10 cellular contexts compared by ENCODE assay signal in genomic region chr20:10074513-10074912, GRCh38. TPM values are rescaled to one million over a fixed set of nuclear protein-coding genes. Genes with fewer than 3 reads are reported as not detected.
DNase-seq lines count a peak whose midpoint lies in the region; ATAC-seq and TF ChIP-seq lines count a peak whose summit lies in the region.
"Had no signal": no experiment of that assay in that cellular context is flagged by ENCODE, and none has a peak within 500 bp of the region (broad histone marks: within the 10 kb centered on the region; RNA-seq: fewer than 3 reads in every experiment).

No MANE protein-coding gene starts in this region.

- H3K9me3 ChIP-seq in CD4-positive, alpha-beta T cell (ENCODE audit: control insufficient read depth, low read length), result no peaks in the 10 kb centered on the region

- H3K9me3 Mint-ChIP-seq in nephron progenitor cell, result no peaks in the 10 kb centered on the region
- H3K9me3 Mint-ChIP-seq in CD4-positive, alpha-beta T cell, result no peaks in the 10 kb centered on the region

- CTCF ChIA-PET in CD4-positive, alpha-beta T cell (lab: Charles Lee), result interaction anchor here (1.2 kb wide), 1 partner anchor 16 kb away, joined by 3 read pairs; no protein-coding TSS in a partner anchor

- no peak overlapping the region for H3K27ac Mint-ChIP-seq in nephron progenitor cell
- no peak overlapping the region for H3K27ac Mint-ChIP-seq in CD4-positive, alpha-beta T cell
- H3K27ac Mint-ChIP-seq: dendritic cell treated with granulocyte-macrophage colony-stimulating factor and Interleukin-4, amounts not matched to agents 40 ng/mL and 50 ng/mL, for 4 days had no signal

- peaks cover 7% of the 10 kb centered on the region for H3K27me3 Mint-ChIP-seq in nephron progenitor cell (ENCODE audit: low read depth, poor library complexity)
- H3K27me3 Mint-ChIP-seq in CD4-positive, alpha-beta T cell, result peaks cover 65% of the 10 kb centered on the region

- POLR2A ChIA-PET in CD4-positive, alpha-beta T cell (lab: Charles Lee), result no interaction called here

- no peak overlapping the region for H3K4me3 Mint-ChIP-seq in nephron progenitor cell
- H3K4me3 Mint-ChIP-seq in CD4-positive, alpha-beta T cell, result no peak overlapping the region
- H3K4me3 Mint-ChIP-seq: dendritic cell treated with granulocyte-macrophage colony-stimulating factor and Interleukin-4, amounts not matched to agents 40 ng/mL and 50 ng/mL, for 4 days had no signal

- no peaks in the 10 kb centered on the region for H3K36me3 Mint-ChIP-seq in nephron progenitor cell (ENCODE audit: low read depth)
- H3K36me3 Mint-ChIP-seq in CD4-positive, alpha-beta T cell (ENCODE audit: low read depth), result no peaks in the 10 kb centered on the region

- DNase-seq in GM03348 (ENCODE audit: low spot score), result peak; percentile 43
- peak; percentile 95 for DNase-seq in HS-5 (ENCODE audit: low read depth)
- DNase-seq in astrocyte of the hippocampus (ENCODE audit: low read depth, low spot score), result peak; percentile 76
- peak; percentile 75 for DNase-seq in non-pigmented ciliary epithelial cell (ENCODE audit: low read depth)
- no peak for DNase-seq in nephron progenitor cell
- DNase-seq in CD4-positive, alpha-beta T cell, result no peak
- DNase-seq in left lobe of liver (ENCODE audit: low spot score), result no peak

- H3K4me1 Mint-ChIP-seq in nephron progenitor cell, result peaks cover 7% of the 10 kb centered on the region
- no peaks in the 10 kb centered on the region for H3K4me1 Mint-ChIP-seq in CD4-positive, alpha-beta T cell (ENCODE audit: low read depth)

- H3K27ac ChIP-seq in CD4-positive, alpha-beta T cell (ENCODE audit: low read depth, low read length), result no peak overlapping the region
- H3K27ac ChIP-seq: parathyroid adenoma had no signal

- intact Hi-C loops in CD4-positive, alpha-beta T cell (cut with DNase I, micrococcal nuclease), result no loop called here

- no peak for TF ChIP-seq CTCF in nephron progenitor cell (IDR thresholded peaks at IDR 0.05)
- TF ChIP-seq CTCF in CD4-positive, alpha-beta T cell (IDR thresholded peaks at IDR 0.05), result no peak

- no peak for ATAC-seq in CD4-positive, alpha-beta T cell (ENCODE audit: poor library complexity)
- no peak for ATAC-seq in left lobe of liver
- ATAC-seq in HG03025 (IDR thresholded peaks at IDR 0.05; ENCODE audit: low FRiP score, unreplicated experiment), result no peak

- peaks cover 5% of the 10 kb centered on the region for H3K27me3 ChIP-seq in CD4-positive, alpha-beta T cell (ENCODE audit: control insufficient read depth, insufficient read depth, low read length)

RNA-seq across cellular contexts. Expression of gene ANKEF1, which starts 39.7 kb away (rescaled TPM):
- total RNA-seq in CD4-positive, alpha-beta T cell, result 1 to 10 TPM; 1.3 TPM
- 5.0 TPM for total RNA-seq in left lobe of liver

Comparison
In these comparisons a context has a peak if more than half of its experiments do, and no peak if none do; other contexts are left out.
1. DNase-seq: peak in GM03348 (single experiment), HS-5 (single experiment), astrocyte of the hippocampus (single experiment) and non-pigmented ciliary epithelial cell (single experiment); none in nephron progenitor cell (single experiment), CD4-positive, alpha-beta T cell (0 of 10) and left lobe of liver (single experiment).